Comparison of ENCODE assay signal across 35 cellular contexts in genomic region chr3:98341758-98342157, GRCh38. TPM values are rescaled to one million over a fixed set of nuclear protein-coding genes. Genes with fewer than 3 reads are reported as not detected.
"Had no signal": no experiment of that assay in that cellular context is flagged by ENCODE, and none has a peak within 500 bp of the region (broad histone marks: within the 10 kb centered on the region; RNA-seq: fewer than 3 reads in every experiment).

No MANE protein-coding gene starts in this region.

- H3K4me3 ChIP-seq: neural progenitor cell, ovary, psoas muscle, skin epidermis, smooth muscle cell, spleen, stomach, thoracic aorta, thyroid gland, tibial nerve, upper lobe of left lung, vagina had no signal

- H2AFZ ChIP-seq: neural progenitor cell, parathyroid adenoma had no signal

- FAIRE-seq: urothelium cell line had no signal

- H3K9me3 ChIP-seq: ovary, psoas muscle, spleen, stomach, thoracic aorta, thyroid gland, tibial nerve, upper lobe of left lung, vagina had no signal

- H3K9ac ChIP-seq: neural progenitor cell, parathyroid adenoma had no signal

- H3K27me3 ChIP-seq: neural progenitor cell, ovary, spleen, stomach, thyroid gland, tibial nerve, upper lobe of left lung, vagina had no signal

- H3K79me2 ChIP-seq: parathyroid adenoma had no signal

- H3K4me1 ChIP-seq: neural progenitor cell, parathyroid adenoma, psoas muscle, spleen, stomach, thyroid gland, tibial nerve, upper lobe of left lung, vagina had no signal

- DNase-seq: naive thymus-derived CD4-positive, alpha-beta T cell; natural killer cell; occipital lobe; ovary; posterior cingulate gyrus; psoas muscle; right cardiac atrium; spleen; stimulated activated CD4-positive, alpha-beta T cell treated with anti-CD3 and anti-CD28 coated beads, Interleukin-12 subunit alpha, Interleukin-12 subunit beta, amount 100 ng/mL, for 4 hours; stimulated activated CD4-positive, alpha-beta T cell treated with anti-CD3 and anti-CD28 coated beads, Interleukin-2, amount 100 ng/mL, for 24 hours; stimulated activated CD4-positive, alpha-beta T cell treated with anti-CD3 and anti-CD28 coated beads, Interleukin-2, amount 100 ng/mL, for 48 hours; stimulated activated CD4-positive, alpha-beta T cell treated with anti-CD3 and anti-CD28 coated beads, Interleukin-4, amount 100 ng/mL, for 24 hours; stimulated activated naive B cell treated with anti-CD40 and anti-IgM and Interleukin-4, amounts not matched to agents 10 μg/mL and 1 μg/mL and 100 μg/mL, for 72 hours; stimulated activated naive CD4-positive, alpha-beta T cell treated with Interleukin-2 at 50 U/mL for 16 hours; stomach; thyroid gland; trophoblast cell; upper lobe of left lung had no signal

- H3K27ac ChIP-seq: neural progenitor cell, ovary, parathyroid adenoma, psoas muscle, skin epidermis, spleen, stomach, thoracic aorta, thyroid gland, tibial nerve, upper lobe of left lung, vagina had no signal

- H3K36me3 ChIP-seq: neural progenitor cell, ovary, spleen, stomach, thoracic aorta, thyroid gland, tibial nerve, upper lobe of left lung, vagina had no signal

- ATAC-seq: naive thymus-derived CD4-positive, alpha-beta T cell; natural killer cell; psoas muscle; right cardiac atrium; sciatic nerve; stimulated activated effector memory CD8-positive, alpha-beta T cell treated with anti-CD3 and anti-CD28 coated beads, Interleukin-12 subunit alpha, Interleukin-12 subunit beta, amount 100 ng/mL, for 72 hours; stimulated activated naive B cell treated with anti-CD40 and anti-IgM and Interleukin-4, amounts not matched to agents 10 μg/mL and 1 μg/mL and 100 μg/mL, for 72 hours had no signal

- H3K4me2 ChIP-seq: neural progenitor cell, smooth muscle cell had no signal

RNA-seq across cellular contexts. Expression of gene OR5K4, which starts 11.9 kb away (rescaled TPM):
- total RNA-seq: naive thymus-derived CD4-positive, alpha-beta T cell; natural killer cell; occipital lobe; osteoblast; ovary; progenitor cell of endocrine pancreas; psoas muscle; renal cortical epithelial cell; right cardiac atrium; sciatic nerve; smooth muscle cell; spleen; stomach; subcutaneous adipose tissue; temporal lobe; thoracic aorta; thyroid gland; tibial nerve; upper lobe of left lung; ureter; vagina had no signal
- polyA plus RNA-seq: naive thymus-derived CD4-positive, alpha-beta T cell; neural cell; ovary; psoas muscle; right cardiac atrium; smooth muscle cell; spleen; stomach had no signal

RNA-seq across cellular contexts. Expression of gene OR5K3, which starts 48.7 kb away (rescaled TPM):
- total RNA-seq: naive thymus-derived CD4-positive, alpha-beta T cell; natural killer cell; occipital lobe; osteoblast; ovary; progenitor cell of endocrine pancreas; psoas muscle; renal cortical epithelial cell; right cardiac atrium; sciatic nerve; smooth muscle cell; spleen; stomach; subcutaneous adipose tissue; temporal lobe; thoracic aorta; thyroid gland; tibial nerve; upper lobe of left lung; ureter; vagina had no signal
- polyA plus RNA-seq: naive thymus-derived CD4-positive, alpha-beta T cell; neural cell; ovary; psoas muscle; right cardiac atrium; smooth muscle cell; spleen; stomach had no signal

RNA-seq across cellular contexts. Expression of gene OR5H2, which starts 59.5 kb away (rescaled TPM):
- total RNA-seq: naive thymus-derived CD4-positive, alpha-beta T cell; natural killer cell; occipital lobe; osteoblast; ovary; progenitor cell of endocrine pancreas; psoas muscle; renal cortical epithelial cell; right cardiac atrium; sciatic nerve; smooth muscle cell; spleen; stomach; subcutaneous adipose tissue; temporal lobe; thoracic aorta; thyroid gland; tibial nerve; upper lobe of left lung; ureter; vagina had no signal
- polyA plus RNA-seq: naive thymus-derived CD4-positive, alpha-beta T cell; neural cell; ovary; psoas muscle; right cardiac atrium; smooth muscle cell; spleen; stomach had no signal
